Comparison of ENCODE assay signal across 6 cellular contexts in genomic region chr1:1374068-1374860, GRCh38. TPM values are rescaled to one million over a fixed set of nuclear protein-coding genes. Genes with fewer than 3 reads are reported as not detected.
A peak's percentile ranks its signal among the peaks of the same experiment; 100 is the strongest.
DNase-seq lines count a peak whose midpoint lies in the region; ATAC-seq and TF ChIP-seq lines count a peak whose summit lies in the region.

No MANE protein-coding gene starts in this region.

- peak overlapping the region; percentile 75 for H3K4me2 ChIP-seq in trophoblast cell (ENCODE audit: low read length)

- H3K27ac ChIP-seq in colonic mucosa (peak overlapping the region; percentile 76), trophoblast cell (ENCODE audit: low read depth, low read length) (peak overlapping the region; percentile 93)

- peaks cover 8% of the 10 kb centered on the region for H3K79me1 ChIP-seq in trophoblast cell (ENCODE audit: low read length)

- H3K14ac ChIP-seq in trophoblast cell (ENCODE audit: low read length): peak overlapping the region; percentile 89

- peak overlapping the region; percentile 98 for H4K12ac ChIP-seq in trophoblast cell (ENCODE audit: low read depth, low read length)

- H3K4me3 ChIP-seq in BE2C (ENCODE audit: low read depth, low read length): peak overlapping the region; percentile 82
- peak overlapping the region; percentile 75 for H3K4me3 ChIP-seq in colonic mucosa
- H3K4me3 ChIP-seq in trophoblast cell (ENCODE audit: low read depth, low read length): peak overlapping the region; percentile 90

- peak overlapping the region; percentile 98 for H2AK5ac ChIP-seq in trophoblast cell (ENCODE audit: low read length)

- ATAC-seq in HG03135 (IDR thresholded peaks at IDR 0.05; ENCODE audit: unreplicated experiment): peak; percentile 3

- H3K9ac ChIP-seq in colonic mucosa (ENCODE audit: low read depth in 2 of 2, low read length in 2 of 2) (peak overlapping the region; percentile 87 to 98), trophoblast cell (ENCODE audit: low read length) (peak overlapping the region; percentile 97)

- peaks cover 28% of the 10 kb centered on the region for H3K36me3 ChIP-seq in BE2C
- no peaks in the 10 kb centered on the region for H3K36me3 ChIP-seq in colonic mucosa
- peaks cover 26 to 29% of the 10 kb centered on the region in 2 experiments for H3K36me3 ChIP-seq in trophoblast cell (ENCODE audit: control insufficient read depth in 1 of 2, insufficient read depth in 2 of 2, low read length in 2 of 2)

- H3K4me1 ChIP-seq in BE2C: peaks cover 3% of the 10 kb centered on the region; the same call in 1 of the 2 replicates
- H3K4me1 ChIP-seq in colonic mucosa: peaks cover 23% of the 10 kb centered on the region
- peaks cover 11 to 13% of the 10 kb centered on the region in 2 experiments for H3K4me1 ChIP-seq in trophoblast cell (ENCODE audit: control insufficient read depth in 1 of 2, insufficient read depth in 2 of 2, low read length in 2 of 2)

- peaks cover 13% of the 10 kb centered on the region for H3K79me2 ChIP-seq in trophoblast cell (ENCODE audit: control insufficient read depth, insufficient read depth, low read length, poor library complexity)

- H3K9me3 ChIP-seq in BE2C (no peaks in the 10 kb centered on the region), colonic mucosa (no peaks in the 10 kb centered on the region), trophoblast cell (ENCODE audit: insufficient read depth, low read depth, low read length) (peaks cover 2% of the 10 kb centered on the region)

- no CpG with 5 or more reads among the region's 56 CpGs for WGBS in trophoblast cell (ENCODE audit: extremely low coverage, insufficient coverage, insufficient read length)

- H4K8ac ChIP-seq in trophoblast cell (ENCODE audit: low read depth, low read length): peak overlapping the region; percentile 99

- peak overlapping the region; percentile 39 for H2BK12ac ChIP-seq in trophoblast cell (ENCODE audit: low read length)

- H2BK5ac ChIP-seq in trophoblast cell (ENCODE audit: low read depth, low read length, poor library complexity): peak overlapping the region; percentile 96

- no peak for TF ChIP-seq CTCF in BE2C (IDR thresholded peaks at IDR 0.05; ENCODE audit: low read depth, low read length)
- TF ChIP-seq CTCF in colonic mucosa (IDR thresholded peaks at IDR 0.05): no peak

- H3K23ac ChIP-seq in trophoblast cell (ENCODE audit: low read length): no peak overlapping the region

- H2AFZ ChIP-seq in trophoblast cell (ENCODE audit: insufficient read depth, low read length, poor library complexity): peak overlapping the region; percentile 96

- peak overlapping the region; percentile 98 for H3K18ac ChIP-seq in trophoblast cell (ENCODE audit: low read length)

- DNase-seq in BE2C (peak; percentile 53), colonic mucosa (no peak), trophoblast cell (no peak), SHP77 (lab: John Stamatoyannopoulos, UW) (no peak), NCI-H1092 (lab: John Stamatoyannopoulos, UW) (no peak)

- intact Hi-C loops in colonic mucosa (cut with DNase I): no loop called here

- H3K27me3 ChIP-seq in BE2C: no peaks in the 10 kb centered on the region
- H3K27me3 ChIP-seq in colonic mucosa: no peaks in the 10 kb centered on the region
- H3K27me3 ChIP-seq in trophoblast cell (ENCODE audit: insufficient read depth, low read length): no peaks in the 10 kb centered on the region

- peak overlapping the region; percentile 97 for H2BK120ac ChIP-seq in trophoblast cell (ENCODE audit: insufficient read depth, low read length, poor library complexity)

- peak overlapping the region; percentile 99 for H4K91ac ChIP-seq in trophoblast cell (ENCODE audit: low read depth, low read length)

- H3K4ac ChIP-seq in trophoblast cell (ENCODE audit: low read depth, low read length): peak overlapping the region; percentile 95

RNA-seq across cellular contexts. Expression of gene AURKAIP1, which starts 0.7 kb away (rescaled TPM):
- 640 TPM for polyA plus RNA-seq in BE2C (2012; ENCODE audit: insufficient read depth, insufficient read length, low read depth)
- total RNA-seq in colonic mucosa: 100 to 1,000 TPM; 179 to 332 TPM
- 113 and 117 TPM in 2 replicates for polyA plus RNA-seq in trophoblast cell (2013)

RNA-seq across cellular contexts. Expression of gene MXRA8, which starts 15.9 kb away (rescaled TPM):
- 37.5 TPM for polyA plus RNA-seq in BE2C (2012; ENCODE audit: insufficient read depth, insufficient read length, low read depth)
- total RNA-seq in colonic mucosa: 10 to 100 TPM in 1 of 2 donors, 1 to 10 TPM in 1; 5.9 to 14.0 TPM
- 198 and 200 TPM in 2 replicates for polyA plus RNA-seq in trophoblast cell (2013)

RNA-seq across cellular contexts. Expression of gene CCNL2, which starts 24.9 kb away (rescaled TPM):
- 491 TPM for polyA plus RNA-seq in BE2C (2012; ENCODE audit: insufficient read depth, insufficient read length, low read depth)
- total RNA-seq in colonic mucosa: 100 to 1,000 TPM in 1 of 2 donors, 10 to 100 TPM in 1; 92.3 to 104 TPM
- polyA plus RNA-seq in trophoblast cell (2013): 113 and 119 TPM in 2 replicates

RNA-seq across cellular contexts. Expression of gene DVL1, which starts 25.0 kb away (rescaled TPM):
- polyA plus RNA-seq in BE2C (2012; ENCODE audit: insufficient read depth, insufficient read length, low read depth): 277 TPM
- total RNA-seq in colonic mucosa: 10 to 100 TPM; 49.9 to 71.3 TPM
- 49.5 and 53.4 TPM in 2 replicates for polyA plus RNA-seq in trophoblast cell (2013)

RNA-seq across cellular contexts. Expression of gene MRPL20, which starts 32.8 kb away (rescaled TPM):
- 709 TPM for polyA plus RNA-seq in BE2C (2012; ENCODE audit: insufficient read depth, insufficient read length, low read depth)
- total RNA-seq in colonic mucosa: 100 to 1,000 TPM in 1 of 2 donors, 10 to 100 TPM in 1; 88.1 to 143 TPM
- polyA plus RNA-seq in trophoblast cell (2013): 147 and 153 TPM in 2 replicates
